8 cellular contexts compared by ENCODE assay signal in genomic region chr13:43879323-43880181, GRCh38. TPM values are rescaled to one million over a fixed set of nuclear protein-coding genes. Genes with fewer than 3 reads are reported as not detected.
DNase-seq lines count a peak whose midpoint lies in the region; ATAC-seq and TF ChIP-seq lines count a peak whose summit lies in the region.

TSS of gene CCDC122 (minus strand) at chr13:43879740. CDS start at chr13:43869376, 10,364 bp downstream.
TSS of gene LACC1 (plus strand) at chr13:43879904. CDS start at chr13:43880986, 1,082 bp downstream.

- peak within 1 kb of the TSS; percentile 93 to 96 for H3K27ac ChIP-seq in ascending aorta

- TF ChIP-seq EP300 in Ishikawa (IDR thresholded peaks at IDR 0.05; ENCODE audit: borderline replicate concordance): no peak

- H3K27me3 ChIP-seq in ascending aorta: no peaks in the 10 kb centered on the region

- TF ChIP-seq CTCF in ascending aorta (IDR thresholded peaks at IDR 0.05) (no peak), retinal pigment epithelial cell (conservative IDR thresholded peaks at IDR 0.05; ENCODE audit: low read depth, low read length) (no peak)

- peaks cover 0 to 9% of the 10 kb centered on the region in 2 donors for H3K4me1 ChIP-seq in ascending aorta

- TF ChIP-seq RAD21 in Ishikawa (IDR thresholded peaks at IDR 0.05; ENCODE audit: low read depth): no peak

- intact Hi-C loops in ascending aorta (cut with DNase I): loop anchor here (10.0 kb wide), 1 partner anchor 1285 kb away; no protein-coding TSS in a partner anchor

- H3K4me3 ChIP-seq in ascending aorta (peak within 1 kb of the TSS; percentile 87 to 93), retinal pigment epithelial cell (ENCODE audit: low read length) (peak within 1 kb of the TSS; percentile 71)

- DNase-seq in ELF-1 (ENCODE audit: low read depth, low spot score): peak; percentile 87
- DNase-seq in T-helper 22 cell (ENCODE audit: low read depth): peak; percentile 62
- peak; percentile 18 to 90 for DNase-seq in ascending aorta (ENCODE audit: low spot score in 2 of 2)
- DNase-seq in hepatic stellate cell (ENCODE audit: low spot score): peak; percentile 85
- DNase-seq in retinal pigment epithelial cell (ENCODE audit: low read depth): peak; percentile 34
- DNase-seq in middle frontal gyrus (ENCODE audit: extremely low spot score, low spot score): no peak

- H3K36me3 ChIP-seq in ascending aorta: no peaks in the 10 kb centered on the region

- ATAC-seq in GM21526 (IDR thresholded peaks at IDR 0.05; ENCODE audit: low FRiP score, unreplicated experiment): peak; percentile 73

- H3K9me3 ChIP-seq in ascending aorta: no peaks in the 10 kb centered on the region

TF ChIP-seq in Ishikawa, 13 proteins besides CTCF, POLR2A, EP300 and RAD21:
- TF ChIP-seq TAF1 (IDR thresholded peaks at IDR 0.05; ENCODE audit: low read depth) (no peak; the same call in 1 of the 2 replicates), TEAD4 (IDR thresholded peaks at IDR 0.05) (no peak), ZBTB7A (IDR thresholded peaks at IDR 0.05; ENCODE audit: low read depth) (peak; percentile 22), MAX (IDR thresholded peaks at IDR 0.05) (peak; percentile 96), YY1 (IDR thresholded peaks at IDR 0.05; ENCODE audit: low read depth) (no peak)

RNA-seq across cellular contexts. Expression of gene CCDC122, which starts in this region (rescaled TPM):
- total RNA-seq in ascending aorta: 0.64 TPM

RNA-seq across cellular contexts. Expression of gene LACC1, which starts in this region (rescaled TPM):
- total RNA-seq in ascending aorta: 6.3 TPM
